ENCODE assay signal across 9 cellular contexts in genomic region chr6:42979523-42980177, GRCh38. TPM values are rescaled to one million over a fixed set of nuclear protein-coding genes. Genes with fewer than 3 reads are reported as not detected.
DNase-seq lines count a peak whose midpoint lies in the region; ATAC-seq and TF ChIP-seq lines count a peak whose summit lies in the region.
"Had no signal": no experiment of that assay in that cellular context is flagged by ENCODE, and none has a peak within 500 bp of the region (broad histone marks: within the 10 kb centered on the region; RNA-seq: fewer than 3 reads in every experiment).

No MANE protein-coding gene starts in this region.

- H3K4me3 Mint-ChIP-seq in natural killer cell treated with Interleukin-12 subunit alpha and Interleukin-12 subunit beta and Interleukin-15 and Interleukin-18, amount 100 ng/mL, for 72 hours: peak overlapping the region; percentile 93

- peak overlapping the region; percentile 78 for H3K4me3 ChIP-seq in AG04450 (ENCODE audit: low read depth, low read length)
- peak overlapping the region; percentile 75 for H3K4me3 ChIP-seq in SJCRH30

- H3K27ac ChIP-seq in AG04450 (ENCODE audit: low read depth, low read length): peak overlapping the region; percentile 49
- H3K27ac ChIP-seq in SJCRH30: peak overlapping the region; percentile 5; the same call in 1 of the 2 replicates
- peak overlapping the region; percentile 76 for H3K27ac ChIP-seq in epithelial cell of prostate

- DNase-seq in AG04450 (ENCODE audit: low read depth, low spot score) (no peak), SJCRH30 (no peak), epithelial cell of prostate (ENCODE audit: low read depth, low spot score) (peak; percentile 31), NCI-H2227 treated with DMSO at 0.1 percent for 48 hours (lab: John Stamatoyannopoulos, UW) (no peak), LoVo (ENCODE audit: low spot score) (no peak)
- DNase-seq in natural killer cell treated with Interleukin-12 subunit alpha and Interleukin-12 subunit beta and Interleukin-15 and Interleukin-18, amount 100 ng/mL, for 72 hours (ENCODE audit: low spot score): no peak
- DNase-seq in effector CD4-positive, alpha-beta T cell: no peak

- no peaks in the 10 kb centered on the region for H3K9me3 Mint-ChIP-seq in natural killer cell treated with Interleukin-12 subunit alpha and Interleukin-12 subunit beta and Interleukin-15 and Interleukin-18, amount 100 ng/mL, for 72 hours

- H3K27ac Mint-ChIP-seq in natural killer cell treated with Interleukin-12 subunit alpha and Interleukin-12 subunit beta and Interleukin-15 and Interleukin-18, amount 100 ng/mL, for 72 hours: peak overlapping the region; percentile 97 to 99

- TF ChIP-seq CTCF in AG04450 (IDR thresholded peaks at IDR 0.05; ENCODE audit: low read depth, low read length): no peak

- H3K4me1 Mint-ChIP-seq in natural killer cell treated with Interleukin-12 subunit alpha and Interleukin-12 subunit beta and Interleukin-15 and Interleukin-18, amount 100 ng/mL, for 72 hours (ENCODE audit: low read depth in 2 of 2): peaks cover 31% of the 10 kb centered on the region in 2 donors

- H3K36me3 Mint-ChIP-seq in natural killer cell treated with Interleukin-12 subunit alpha and Interleukin-12 subunit beta and Interleukin-15 and Interleukin-18, amount 100 ng/mL, for 72 hours: peaks cover 6% of the 10 kb centered on the region

- CTCF ChIA-PET in AG04450 (lab: Charles Lee): interaction anchor here (0.6 to 1.4 kb wide), 2 partner anchors 16 to 79 kb away, joined by 3 read pairs; no protein-coding TSS in a partner anchor

- no peaks in the 10 kb centered on the region for H3K27me3 Mint-ChIP-seq in natural killer cell treated with Interleukin-12 subunit alpha and Interleukin-12 subunit beta and Interleukin-15 and Interleukin-18, amount 100 ng/mL, for 72 hours

- POLR2A ChIA-PET in AG04450 (lab: Yijun Ruan, JAX): interaction anchor here (0.6 to 1.4 kb wide), 8 partner anchors 9 to 394 kb away, joined by 3 to 10 read pairs (median 5); partner anchors contain the start of gene CNPY3

- H3K36me3 ChIP-seq in SJCRH30: peaks cover 4% of the 10 kb centered on the region; the same call in 1 of the 2 replicates

- no peaks in the 10 kb centered on the region for H3K4me1 ChIP-seq in SJCRH30

- H3K27me3 ChIP-seq in AG04450 (ENCODE audit: control insufficient read depth, insufficient read depth, low read length) (no peaks in the 10 kb centered on the region), SJCRH30 (no peaks in the 10 kb centered on the region)

- no peaks in the 10 kb centered on the region; the same call in 1 of the 2 replicates for H3K9me3 ChIP-seq in AG04450 (ENCODE audit: control insufficient read depth, insufficient read depth, low read length)
- no peaks in the 10 kb centered on the region for H3K9me3 ChIP-seq in SJCRH30 (replicated peaks)

- ATAC-seq in GM21723 (IDR thresholded peaks at IDR 0.05; ENCODE audit: unreplicated experiment): peak; percentile 10
- ATAC-seq in natural killer cell treated with Interleukin-12 subunit alpha and Interleukin-12 subunit beta and Interleukin-15 and Interleukin-18, amount 100 ng/mL, for 72 hours: peak in 1 of 2 donors; percentile 41

RNA-seq across cellular contexts. Expression of gene PEX6, which starts 0.7 kb away (rescaled TPM):
- polyA plus RNA-seq in AG04450 (2011; rRNA removed): 6.8 and 7.4 TPM in 2 replicates
- 11.2 and 11.8 TPM in 2 replicates for polyA minus RNA-seq in AG04450 (2011; rRNA and poly(A)+ RNA removed)
- total RNA-seq in SJCRH30 (2014; rRNA removed; shearing (Covaris generic)): 11.4 and 11.5 TPM in 2 replicates
- total RNA-seq in natural killer cell treated with Interleukin-12 subunit alpha and Interleukin-12 subunit beta and Interleukin-15 and Interleukin-18, amount 100 ng/mL, for 72 hours: 10 to 100 TPM; 14.1 to 18.7 TPM

RNA-seq across cellular contexts. Expression of gene PPP2R5D, which starts 4.7 kb away (rescaled TPM):
- polyA plus RNA-seq in AG04450 (2011; rRNA removed): 59.5 and 61.5 TPM in 2 replicates
- polyA minus RNA-seq in AG04450 (2011; rRNA and poly(A)+ RNA removed): 65.7 and 69.9 TPM in 2 replicates
- 70.2 and 71.9 TPM in 2 replicates for total RNA-seq in SJCRH30 (2014; rRNA removed; shearing (Covaris generic))
- 10 to 100 TPM; 38.9 to 47.8 TPM for total RNA-seq in natural killer cell treated with Interleukin-12 subunit alpha and Interleukin-12 subunit beta and Interleukin-15 and Interleukin-18, amount 100 ng/mL, for 72 hours

RNA-seq across cellular contexts. Expression of gene GNMT, which starts 19.1 kb away (rescaled TPM):
- 0.07 TPM in 1 of 2 replicates, not detected in the other for polyA plus RNA-seq in AG04450 (2011; rRNA removed)
- 0.55 TPM in 1 of 2 replicates, not detected in the other for polyA minus RNA-seq in AG04450 (2011; rRNA and poly(A)+ RNA removed)
- total RNA-seq in SJCRH30 (2014; rRNA removed; shearing (Covaris generic)): 0.15 TPM in 1 of 2 replicates, not detected in the other
- 1 to 10 TPM in 1 of 2 donors, under 1 TPM in 1; 0.26 to 1.1 TPM for total RNA-seq in natural killer cell treated with Interleukin-12 subunit alpha and Interleukin-12 subunit beta and Interleukin-15 and Interleukin-18, amount 100 ng/mL, for 72 hours
- total RNA-seq: myocyte had no signal

RNA-seq across cellular contexts. Expression of gene MEA1, which starts 34.1 kb away (rescaled TPM):
- 86.5 and 97.9 TPM in 2 replicates for polyA plus RNA-seq in AG04450 (2011; rRNA removed)
- polyA minus RNA-seq in AG04450 (2011; rRNA and poly(A)+ RNA removed): 43.3 and 48.0 TPM in 2 replicates
- 67.6 and 81.1 TPM in 2 replicates for total RNA-seq in SJCRH30 (2014; rRNA removed; shearing (Covaris generic))
- 10 to 100 TPM; 55.7 to 77.8 TPM for total RNA-seq in natural killer cell treated with Interleukin-12 subunit alpha and Interleukin-12 subunit beta and Interleukin-15 and Interleukin-18, amount 100 ng/mL, for 72 hours

RNA-seq across cellular contexts. Expression of gene KLHDC3, which starts 34.4 kb away (rescaled TPM):
- polyA plus RNA-seq in AG04450 (2011; rRNA removed): 41.3 and 48.8 TPM in 2 replicates
- 51.5 and 66.1 TPM in 2 replicates for polyA minus RNA-seq in AG04450 (2011; rRNA and poly(A)+ RNA removed)
- total RNA-seq in SJCRH30 (2014; rRNA removed; shearing (Covaris generic)): 115 and 123 TPM in 2 replicates
- 10 to 100 TPM; 59.6 to 60.8 TPM for total RNA-seq in natural killer cell treated with Interleukin-12 subunit alpha and Interleukin-12 subunit beta and Interleukin-15 and Interleukin-18, amount 100 ng/mL, for 72 hours

Comparison
In these comparisons a context has a peak if more than half of its experiments do, and no peak if none do; other contexts are left out.
1. H3K27ac ChIP-seq: peak in every context shown above with its lines; median percentile 76 in epithelial cell of prostate; 49 in AG04450; 5 in SJCRH30.